Comparison of ENCODE assay signal across 8 cellular contexts in genomic region chr11:22624742-22625447, GRCh38. TPM values are rescaled to one million over a fixed set of nuclear protein-coding genes. Genes with fewer than 3 reads are reported as not detected.
DNase-seq lines count a peak whose midpoint lies in the region; ATAC-seq and TF ChIP-seq lines count a peak whose summit lies in the region.

No MANE protein-coding gene starts in this region.

- TF ChIP-seq CTCF in WI38 (IDR thresholded peaks at IDR 0.05; ENCODE audit: low read depth, low read length) (peak; percentile 30), colonic mucosa (IDR thresholded peaks at IDR 0.05) (peak; percentile 35), left lung (IDR thresholded peaks at IDR 0.05) (peak in 1 of 2 donors; percentile 27)

- H3K9me3 ChIP-seq in colonic mucosa (no peaks in the 10 kb centered on the region), left lung (no peaks in the 10 kb centered on the region)

- intact Hi-C loops in colonic mucosa (cut with DNase I) (no loop called here), left lung (cut with DNase I) (no loop called here)

- DNase-seq in ACHN (peak; percentile 70), NCI-H2081 treated with DMSO at 0.1 percent for 48 hours (lab: John Stamatoyannopoulos, UW) (peak; percentile 51), colonic mucosa (peak; percentile 76), left lung (peak in 1 of 2 donors; percentile 74)
- peak; percentile 54 to 56 for DNase-seq in stimulated activated CD4-positive, alpha-beta T cell treated with anti-CD3 and anti-CD28 coated beads, Interleukin-4, amount 100 ng/mL, for 4 hours

- peak overlapping the region; percentile 79 to 92 for H3K9ac ChIP-seq in colonic mucosa (ENCODE audit: low read depth in 2 of 2, low read length in 2 of 2)

- peak overlapping the region; percentile 84 for H3K27ac ChIP-seq in colonic mucosa
- H3K27ac ChIP-seq in left lung, result peak overlapping the region; percentile 87 to 91

- H3K27me3 ChIP-seq in colonic mucosa, result no peaks in the 10 kb centered on the region
- H3K27me3 ChIP-seq in left lung, result no peaks in the 10 kb centered on the region

- H3K4me3 ChIP-seq in WI38 (ENCODE audit: low read depth, low read length), result peak overlapping the region; percentile 77
- peak overlapping the region; percentile 49 for H3K4me3 ChIP-seq in colonic mucosa
- H3K4me3 ChIP-seq in left lung, result peak overlapping the region; percentile 71 to 87

- in situ Hi-C loops in ACHN (cut with HindIII; ENCODE audit: low pct_ligation_motif_present, low pct_unique_long_range_greater_than_20kb, low sequenced_read_pairs), result no loop called here

- ATAC-seq in GM18517 (IDR thresholded peaks at IDR 0.05; ENCODE audit: unreplicated experiment) (peak; percentile 45), HG03064 (IDR thresholded peaks at IDR 0.05; ENCODE audit: low read depth, unreplicated experiment) (peak; percentile 52), left lung (peak; percentile 81)

- H3K4me1 ChIP-seq in colonic mucosa (peaks cover 9% of the 10 kb centered on the region), left lung (peaks cover 6 to 15% of the 10 kb centered on the region in 2 donors)

- no peaks in the 10 kb centered on the region for H3K36me3 ChIP-seq in colonic mucosa
- no peaks in the 10 kb centered on the region for H3K36me3 ChIP-seq in left lung

RNA-seq across cellular contexts. Expression of gene FANCF, which starts 0.7 kb away (rescaled TPM):
- total RNA-seq in colonic mucosa (10 to 100 TPM; 13.4 to 18.8 TPM), left lung (1 to 10 TPM; 8.7 to 9.5 TPM)

RNA-seq across cellular contexts. Expression of gene GAS2, which starts 41.5 kb away (rescaled TPM):
- total RNA-seq in colonic mucosa (1 to 10 TPM; 1.6 to 2.3 TPM), left lung (1 to 10 TPM in 1 of 2 donors, under 1 TPM in 1; 0.96 to 2.1 TPM)
